17 cellular contexts compared by ENCODE assay signal in the genomic region with DNA sequence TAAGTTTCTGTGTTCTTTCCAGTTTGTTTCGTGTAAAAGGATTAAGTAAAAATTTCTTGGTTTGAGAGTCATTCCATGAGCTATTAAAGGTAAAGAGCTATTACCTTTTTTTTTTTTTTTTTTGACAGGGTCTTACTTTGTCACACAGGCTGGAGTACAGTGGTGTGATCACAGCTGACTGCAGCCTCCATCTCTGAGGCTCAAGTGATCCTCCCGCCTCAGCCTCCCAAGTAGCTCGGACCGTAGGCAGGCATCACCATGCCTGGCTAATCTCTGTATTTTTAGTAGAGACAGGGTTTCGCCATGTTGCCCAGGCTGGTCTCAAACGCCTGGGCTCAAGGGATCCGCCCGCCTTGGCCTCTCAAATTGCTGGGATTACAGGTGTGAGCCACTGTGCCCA. TPM values are rescaled to one million over a fixed set of nuclear protein-coding genes. Genes with fewer than 3 reads are reported as not detected.
DNase-seq lines count a peak whose midpoint lies in the region; ATAC-seq and TF ChIP-seq lines count a peak whose summit lies in the region.
"Had no signal": no experiment of that assay in that cellular context is flagged by ENCODE, and none has a peak within 500 bp of the region (broad histone marks: within the 10 kb centered on the region; RNA-seq: fewer than 3 reads in every experiment).

No MANE protein-coding gene starts in this region.

- no peak overlapping the region for H3K4me3 ChIP-seq in ascending aorta
- H3K4me3 ChIP-seq: smooth muscle cell had no signal

- intact Hi-C loops in Calu3 (cut with micrococcal nuclease; ENCODE audit: unreplicated experiment) (no loop called here), ascending aorta (cut with DNase I) (no loop called here)

- ATAC-seq in activated naive CD8-positive, alpha-beta T cell treated with anti-CD3 and anti-CD28 coated beads, Interleukin-2, amount 10 ng/mL, durations not matched to agents 7 days and 5 days (ENCODE audit: low read depth) = no peak
- ATAC-seq in natural killer cell treated with Interleukin-12 subunit alpha and Interleukin-12 subunit beta and Interleukin-15 and Interleukin-18, amount 100 ng/mL, for 72 hours = no peak
- ATAC-seq: foreskin keratinocyte had no signal

- peak overlapping the region; percentile 83 for H3K4me3 Mint-ChIP-seq in T-helper 2 cell treated with Interferon-gamma antibody and Interleukin-4, amounts not matched to agents 5 μg/mL and 100 μg/mL, for 36 hours
- peak overlapping the region; percentile 54 for H3K4me3 Mint-ChIP-seq in Calu3 (ENCODE audit: low read depth, unreplicated experiment)
- H3K4me3 Mint-ChIP-seq in activated naive CD8-positive, alpha-beta T cell treated with anti-CD3 and anti-CD28 coated beads, Interleukin-2, amount 10 ng/mL, durations not matched to agents 7 days and 5 days = peak overlapping the region; percentile 73
- H3K4me3 Mint-ChIP-seq in natural killer cell treated with Interleukin-12 subunit alpha and Interleukin-12 subunit beta and Interleukin-15 and Interleukin-18, amount 100 ng/mL, for 72 hours = peak overlapping the region; percentile 89

- H3K4me1 ChIP-seq in ascending aorta = peaks cover 0 to 7% of the 10 kb centered on the region in 2 donors
- H3K4me1 ChIP-seq: foreskin keratinocyte had no signal

- H3K27me3 ChIP-seq in ascending aorta = no peaks in the 10 kb centered on the region
- H3K27me3 ChIP-seq: BLaER1 had no signal

- H3K36me3 Mint-ChIP-seq in T-helper 2 cell treated with Interferon-gamma antibody and Interleukin-4, amounts not matched to agents 5 μg/mL and 100 μg/mL, for 36 hours (ENCODE audit: low read depth) = no peaks in the 10 kb centered on the region
- H3K36me3 Mint-ChIP-seq in Calu3 (ENCODE audit: insufficient read depth, unreplicated experiment) = peaks cover 10% of the 10 kb centered on the region
- no peaks in the 10 kb centered on the region for H3K36me3 Mint-ChIP-seq in activated naive CD8-positive, alpha-beta T cell treated with anti-CD3 and anti-CD28 coated beads, Interleukin-2, amount 10 ng/mL, durations not matched to agents 7 days and 5 days
- H3K36me3 Mint-ChIP-seq in natural killer cell treated with Interleukin-12 subunit alpha and Interleukin-12 subunit beta and Interleukin-15 and Interleukin-18, amount 100 ng/mL, for 72 hours = no peaks in the 10 kb centered on the region

- H3K9me3 ChIP-seq in ascending aorta = no peaks in the 10 kb centered on the region
- H3K9me3 ChIP-seq: BLaER1 had no signal

- H3K27ac ChIP-seq in ascending aorta = no peak overlapping the region
- H3K27ac ChIP-seq: BLaER1, foreskin keratinocyte had no signal

- no peaks in the 10 kb centered on the region for H3K36me3 ChIP-seq in ascending aorta
- H3K36me3 ChIP-seq: BLaER1 had no signal

- POLR2A ChIA-PET in activated naive CD8-positive, alpha-beta T cell treated with anti-CD3 and anti-CD28 coated beads, Interleukin-2, amount 10 ng/mL, durations not matched to agents 7 days and 5 days (lab: Charles Lee) = interaction anchor here (0.7 kb wide), 1 partner anchor 627 kb away, joined by 5 read pairs; no protein-coding TSS in a partner anchor
- POLR2A ChIA-PET in GM10248 (lab: Yijun Ruan, JAX) = no interaction called here

- TF ChIP-seq CTCF in Calu3 (IDR thresholded peaks at IDR 0.05; ENCODE audit: unreplicated experiment) (no peak), ascending aorta (IDR thresholded peaks at IDR 0.05) (no peak), GM10248 (IDR thresholded peaks at IDR 0.05; ENCODE audit: control extremely low read depth, extremely low read depth, low read depth, missing control alignments) (no peak)

- H3K27ac Mint-ChIP-seq in T-helper 2 cell treated with Interferon-gamma antibody and Interleukin-4, amounts not matched to agents 5 μg/mL and 100 μg/mL, for 36 hours = peak overlapping the region; percentile 79
- H3K27ac Mint-ChIP-seq in Calu3 (ENCODE audit: unreplicated experiment) = no peak overlapping the region
- H3K27ac Mint-ChIP-seq in activated naive CD8-positive, alpha-beta T cell treated with anti-CD3 and anti-CD28 coated beads, Interleukin-2, amount 10 ng/mL, durations not matched to agents 7 days and 5 days = no peak overlapping the region
- peak overlapping the region; percentile 12 to 63 for H3K27ac Mint-ChIP-seq in natural killer cell treated with Interleukin-12 subunit alpha and Interleukin-12 subunit beta and Interleukin-15 and Interleukin-18, amount 100 ng/mL, for 72 hours

- no peak for DNase-seq in T-helper 2 cell treated with Interferon-gamma antibody and Interleukin-4, amounts not matched to agents 5 μg/mL and 100 μg/mL, for 36 hours (ENCODE audit: low spot score)
- DNase-seq in T-helper 2 cell (no peak), Calu3 (no peak), ascending aorta (ENCODE audit: low spot score in 2 of 2) (no peak), GM19238 (ENCODE audit: insufficient read length, low spot score) (no peak), GM10248 (ENCODE audit: extremely low spot score) (no peak)
- no peak for DNase-seq in activated naive CD8-positive, alpha-beta T cell treated with anti-CD3 and anti-CD28 coated beads, Interleukin-2, amount 10 ng/mL, durations not matched to agents 7 days and 5 days
- no peak for DNase-seq in natural killer cell treated with Interleukin-12 subunit alpha and Interleukin-12 subunit beta and Interleukin-15 and Interleukin-18, amount 100 ng/mL, for 72 hours (ENCODE audit: low spot score)
- DNase-seq: 8988T, amniotic stem cell, DMS79, foreskin keratinocyte, PC-3 had no signal

- CTCF ChIA-PET in Calu3 (lab: Charles Lee) (no interaction called here), GM10248 (lab: Yijun Ruan, JAX) (interaction anchor here (0.8 to 1.1 kb wide), 2 partner anchors 38 to 127 kb away, joined by 3 read pairs; no protein-coding TSS in a partner anchor)

- no TSS peak for BruUV-seq in Calu3 (replicated peaks; lab: Mats Ljungman, UMichigan)

- peaks cover 10% of the 10 kb centered on the region for H3K27me3 Mint-ChIP-seq in T-helper 2 cell treated with Interferon-gamma antibody and Interleukin-4, amounts not matched to agents 5 μg/mL and 100 μg/mL, for 36 hours (ENCODE audit: low read depth)
- H3K27me3 Mint-ChIP-seq in Calu3 (ENCODE audit: unreplicated experiment) = peaks cover 14% of the 10 kb centered on the region
- peaks cover 13% of the 10 kb centered on the region for H3K27me3 Mint-ChIP-seq in activated naive CD8-positive, alpha-beta T cell treated with anti-CD3 and anti-CD28 coated beads, Interleukin-2, amount 10 ng/mL, durations not matched to agents 7 days and 5 days
- H3K27me3 Mint-ChIP-seq in natural killer cell treated with Interleukin-12 subunit alpha and Interleukin-12 subunit beta and Interleukin-15 and Interleukin-18, amount 100 ng/mL, for 72 hours = no peaks in the 10 kb centered on the region

- peaks cover 27% of the 10 kb centered on the region for H3K4me1 Mint-ChIP-seq in T-helper 2 cell treated with Interferon-gamma antibody and Interleukin-4, amounts not matched to agents 5 μg/mL and 100 μg/mL, for 36 hours (ENCODE audit: low read depth)
- H3K4me1 Mint-ChIP-seq in Calu3 (ENCODE audit: low read depth, unreplicated experiment) = no peaks in the 10 kb centered on the region
- H3K4me1 Mint-ChIP-seq in activated naive CD8-positive, alpha-beta T cell treated with anti-CD3 and anti-CD28 coated beads, Interleukin-2, amount 10 ng/mL, durations not matched to agents 7 days and 5 days = peaks cover 9% of the 10 kb centered on the region
- H3K4me1 Mint-ChIP-seq in natural killer cell treated with Interleukin-12 subunit alpha and Interleukin-12 subunit beta and Interleukin-15 and Interleukin-18, amount 100 ng/mL, for 72 hours (ENCODE audit: low read depth in 2 of 2) = peaks cover 22 to 31% of the 10 kb centered on the region in 2 donors

- H3K9me3 Mint-ChIP-seq in T-helper 2 cell treated with Interferon-gamma antibody and Interleukin-4, amounts not matched to agents 5 μg/mL and 100 μg/mL, for 36 hours = no peaks in the 10 kb centered on the region
- H3K9me3 Mint-ChIP-seq in Calu3 (ENCODE audit: low read depth, unreplicated experiment) = no peaks in the 10 kb centered on the region
- H3K9me3 Mint-ChIP-seq in activated naive CD8-positive, alpha-beta T cell treated with anti-CD3 and anti-CD28 coated beads, Interleukin-2, amount 10 ng/mL, durations not matched to agents 7 days and 5 days = no peaks in the 10 kb centered on the region
- no peaks in the 10 kb centered on the region for H3K9me3 Mint-ChIP-seq in natural killer cell treated with Interleukin-12 subunit alpha and Interleukin-12 subunit beta and Interleukin-15 and Interleukin-18, amount 100 ng/mL, for 72 hours

RNA-seq across cellular contexts. Expression of gene SMKR1, which starts 1.4 kb away (rescaled TPM):
- total RNA-seq in Calu3 (2022) = 0.49 TPM in 1 of 2 replicates, not detected in the other
- total RNA-seq in activated naive CD8-positive, alpha-beta T cell treated with anti-CD3 and anti-CD28 coated beads, Interleukin-2, amount 10 ng/mL, durations not matched to agents 7 days and 5 days = 1 to 10 TPM; 1.3 to 2.1 TPM
- 1 to 10 TPM; 2.1 to 3.6 TPM for total RNA-seq in natural killer cell treated with Interleukin-12 subunit alpha and Interleukin-12 subunit beta and Interleukin-15 and Interleukin-18, amount 100 ng/mL, for 72 hours
- not detected for total RNA-seq in ascending aorta
- total RNA-seq: left lobe of liver, posterior vena cava, smooth muscle cell had no signal

Comparison
In these comparisons a context has a peak if more than half of its experiments do, and no peak if none do; other contexts are left out.
1. H3K27ac Mint-ChIP-seq: peak in T-helper 2 cell treated with Interferon-gamma antibody and Interleukin-4, amounts not matched to agents 5 μg/mL and 100 μg/mL, for 36 hours (single experiment) and natural killer cell treated with Interleukin-12 subunit alpha and Interleukin-12 subunit beta and Interleukin-15 and Interleukin-18, amount 100 ng/mL, for 72 hours (2 of 2); none in Calu3 (single experiment) and activated naive CD8-positive, alpha-beta T cell treated with anti-CD3 and anti-CD28 coated beads, Interleukin-2, amount 10 ng/mL, durations not matched to agents 7 days and 5 days (single experiment).
2. Peak in every context shown above with its lines, with median percentiles within 50 percentile points of each other: H3K4me3 Mint-ChIP-seq.